1 cellular context compared by ENCODE assay signal in the genomic region with DNA sequence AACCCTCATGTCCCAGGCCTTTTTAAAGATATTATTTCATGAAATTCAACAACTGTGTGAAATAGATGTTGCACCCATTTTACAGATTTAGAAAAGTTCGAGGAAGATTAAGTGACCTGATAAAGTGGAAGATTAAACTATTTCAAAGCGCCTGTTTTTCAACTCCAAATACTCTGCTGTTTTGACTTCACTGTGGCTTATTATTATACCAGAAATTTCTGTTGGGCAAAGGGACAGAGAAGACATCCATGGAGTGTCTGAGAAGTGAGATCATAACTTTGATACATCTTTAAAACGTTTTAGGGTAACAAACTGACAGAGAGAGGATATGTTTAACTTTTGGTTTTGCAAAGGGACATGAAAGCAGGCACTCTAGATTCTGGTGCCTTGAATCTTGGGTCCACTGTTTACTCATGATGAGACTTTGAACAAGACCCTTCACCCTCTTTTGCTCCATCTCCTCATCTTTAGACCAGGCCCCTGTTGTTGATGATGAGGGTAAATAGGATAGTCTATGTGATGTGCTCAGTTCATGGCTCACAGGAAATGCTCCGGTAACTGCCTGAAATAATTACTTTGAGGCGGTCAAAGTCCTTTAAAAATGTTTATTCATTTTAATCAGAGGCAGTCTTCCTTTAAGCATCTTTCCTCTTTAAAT.
TF ChIP-seq lines count a peak whose summit lies in the region.

No MANE protein-coding gene starts in this region.

TF ChIP-seq in HepG2, 621 proteins besides CTCF, POLR2A, EP300 and RAD21 (continued from another document and continues in another):
- TF ChIP-seq, protein P1, sequence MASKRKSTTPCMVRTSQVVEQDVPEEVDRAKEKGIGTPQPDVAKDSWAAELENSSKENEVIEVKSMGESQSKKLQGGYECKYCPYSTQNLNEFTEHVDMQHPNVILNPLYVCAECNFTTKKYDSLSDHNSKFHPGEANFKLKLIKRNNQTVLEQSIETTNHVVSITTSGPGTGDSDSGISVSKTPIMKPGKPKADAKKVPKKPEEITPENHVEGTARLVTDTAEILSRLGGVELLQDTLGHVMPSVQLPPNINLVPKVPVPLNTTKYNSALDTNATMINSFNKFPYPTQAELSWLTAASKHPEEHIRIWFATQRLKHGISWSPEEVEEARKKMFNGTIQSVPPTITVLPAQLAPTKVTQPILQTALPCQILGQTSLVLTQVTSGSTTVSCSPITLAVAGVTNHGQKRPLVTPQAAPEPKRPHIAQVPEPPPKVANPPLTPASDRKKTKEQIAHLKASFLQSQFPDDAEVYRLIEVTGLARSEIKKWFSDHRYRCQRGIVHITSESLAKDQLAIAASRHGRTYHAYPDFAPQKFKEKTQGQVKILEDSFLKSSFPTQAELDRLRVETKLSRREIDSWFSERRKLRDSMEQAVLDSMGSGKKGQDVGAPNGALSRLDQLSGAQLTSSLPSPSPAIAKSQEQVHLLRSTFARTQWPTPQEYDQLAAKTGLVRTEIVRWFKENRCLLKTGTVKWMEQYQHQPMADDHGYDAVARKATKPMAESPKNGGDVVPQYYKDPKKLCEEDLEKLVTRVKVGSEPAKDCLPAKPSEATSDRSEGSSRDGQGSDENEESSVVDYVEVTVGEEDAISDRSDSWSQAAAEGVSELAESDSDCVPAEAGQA (IDR thresholded peaks at IDR 0.05; ENCODE audit: low read depth): no peak
- TF ChIP-seq, protein P1 (CRISPR knock-in tag; IDR thresholded peaks at IDR 0.05; ENCODE audit: borderline replicate concordance): no peak
- TF ChIP-seq MXI1 (IDR thresholded peaks at IDR 0.05; ENCODE audit: borderline replicate concordance, low read depth, low read length): no peak
- no peak for TF ChIP-seq SATB2 (CRISPR knock-in tag; IDR thresholded peaks at IDR 0.05)
- no peak for TF ChIP-seq ASH2L (IDR thresholded peaks at IDR 0.05; ENCODE audit: insufficient read length, low read depth, low read length)
- no peak for TF ChIP-seq ZNF766 (CRISPR knock-in tag; IDR thresholded peaks at IDR 0.05; ENCODE audit: borderline replicate concordance)
- no peak for TF ChIP-seq CCDC6 (CRISPR knock-in tag; IDR thresholded peaks at IDR 0.05)
- TF ChIP-seq, protein P2, sequence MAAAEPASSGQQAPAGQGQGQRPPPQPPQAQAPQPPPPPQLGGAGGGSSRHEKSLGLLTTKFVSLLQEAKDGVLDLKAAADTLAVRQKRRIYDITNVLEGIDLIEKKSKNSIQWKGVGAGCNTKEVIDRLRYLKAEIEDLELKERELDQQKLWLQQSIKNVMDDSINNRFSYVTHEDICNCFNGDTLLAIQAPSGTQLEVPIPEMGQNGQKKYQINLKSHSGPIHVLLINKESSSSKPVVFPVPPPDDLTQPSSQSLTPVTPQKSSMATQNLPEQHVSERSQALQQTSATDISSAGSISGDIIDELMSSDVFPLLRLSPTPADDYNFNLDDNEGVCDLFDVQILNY (CRISPR knock-in tag; conservative IDR thresholded peaks at IDR 0.05): no peak
- 0 out of 2 replicates have a peak, but pooled peaks have one; percentile 15 for TF ChIP-seq SP5 (CRISPR knock-in tag; IDR thresholded peaks at IDR 0.05; ENCODE audit: borderline replicate concordance, low read depth)
- TF ChIP-seq ATM (IDR thresholded peaks at IDR 0.05; ENCODE audit: borderline replicate concordance): no peak
- TF ChIP-seq SNAI1 (CRISPR knock-in tag; IDR thresholded peaks at IDR 0.05; ENCODE audit: borderline replicate concordance): no peak
- peak; percentile 84 for TF ChIP-seq HNF4G (IDR thresholded peaks at IDR 0.05; ENCODE audit: borderline replicate concordance, low read depth, low read length)
- peak; percentile 87; the same call in 1 of the 2 replicates for TF ChIP-seq HNF4G (CRISPR knock-in tag; IDR thresholded peaks at IDR 0.05; ENCODE audit: borderline replicate concordance, low read depth)
- TF ChIP-seq POLR2G (IDR thresholded peaks at IDR 0.05; ENCODE audit: low read depth, low read length): no peak
- no peak for TF ChIP-seq FOXJ3 (CRISPR knock-in tag; IDR thresholded peaks at IDR 0.05; ENCODE audit: borderline replicate concordance)
- TF ChIP-seq NR1H2 (CRISPR knock-in tag; IDR thresholded peaks at IDR 0.05; ENCODE audit: borderline replicate concordance, low read depth): no peak
- peak; percentile 59; the same call in 1 of the 2 replicates for TF ChIP-seq TARDBP (CRISPR knock-in tag; IDR thresholded peaks at IDR 0.05)
- TF ChIP-seq CREM (IDR thresholded peaks at IDR 0.05): peak; percentile 86
- no peak for TF ChIP-seq CREM (CRISPR knock-in tag; IDR thresholded peaks at IDR 0.05)
- 0 out of 2 replicates have a peak, but pooled peaks have one; percentile 48 for TF ChIP-seq GFI1 (CRISPR knock-in tag; IDR thresholded peaks at IDR 0.05; ENCODE audit: borderline replicate concordance)
- TF ChIP-seq ZNF772 (CRISPR knock-in tag; IDR thresholded peaks at IDR 0.05): no peak
- TF ChIP-seq XBP1 (CRISPR knock-in tag; IDR thresholded peaks at IDR 0.05): no peak
- no peak for TF ChIP-seq ZNF841 (CRISPR knock-in tag; IDR thresholded peaks at IDR 0.05; ENCODE audit: borderline replicate concordance)
- peak; percentile 78; the same call in 1 of the 2 replicates for TF ChIP-seq GATA4 (IDR thresholded peaks at IDR 0.05; ENCODE audit: borderline replicate concordance, low read depth)
- TF ChIP-seq ZNF264 (CRISPR knock-in tag; IDR thresholded peaks at IDR 0.05): no peak
- TF ChIP-seq ZNF619 (CRISPR knock-in tag; IDR thresholded peaks at IDR 0.05): no peak
- TF ChIP-seq ZSCAN22 (CRISPR knock-in tag; IDR thresholded peaks at IDR 0.05): no peak
- TF ChIP-seq, protein P3, sequence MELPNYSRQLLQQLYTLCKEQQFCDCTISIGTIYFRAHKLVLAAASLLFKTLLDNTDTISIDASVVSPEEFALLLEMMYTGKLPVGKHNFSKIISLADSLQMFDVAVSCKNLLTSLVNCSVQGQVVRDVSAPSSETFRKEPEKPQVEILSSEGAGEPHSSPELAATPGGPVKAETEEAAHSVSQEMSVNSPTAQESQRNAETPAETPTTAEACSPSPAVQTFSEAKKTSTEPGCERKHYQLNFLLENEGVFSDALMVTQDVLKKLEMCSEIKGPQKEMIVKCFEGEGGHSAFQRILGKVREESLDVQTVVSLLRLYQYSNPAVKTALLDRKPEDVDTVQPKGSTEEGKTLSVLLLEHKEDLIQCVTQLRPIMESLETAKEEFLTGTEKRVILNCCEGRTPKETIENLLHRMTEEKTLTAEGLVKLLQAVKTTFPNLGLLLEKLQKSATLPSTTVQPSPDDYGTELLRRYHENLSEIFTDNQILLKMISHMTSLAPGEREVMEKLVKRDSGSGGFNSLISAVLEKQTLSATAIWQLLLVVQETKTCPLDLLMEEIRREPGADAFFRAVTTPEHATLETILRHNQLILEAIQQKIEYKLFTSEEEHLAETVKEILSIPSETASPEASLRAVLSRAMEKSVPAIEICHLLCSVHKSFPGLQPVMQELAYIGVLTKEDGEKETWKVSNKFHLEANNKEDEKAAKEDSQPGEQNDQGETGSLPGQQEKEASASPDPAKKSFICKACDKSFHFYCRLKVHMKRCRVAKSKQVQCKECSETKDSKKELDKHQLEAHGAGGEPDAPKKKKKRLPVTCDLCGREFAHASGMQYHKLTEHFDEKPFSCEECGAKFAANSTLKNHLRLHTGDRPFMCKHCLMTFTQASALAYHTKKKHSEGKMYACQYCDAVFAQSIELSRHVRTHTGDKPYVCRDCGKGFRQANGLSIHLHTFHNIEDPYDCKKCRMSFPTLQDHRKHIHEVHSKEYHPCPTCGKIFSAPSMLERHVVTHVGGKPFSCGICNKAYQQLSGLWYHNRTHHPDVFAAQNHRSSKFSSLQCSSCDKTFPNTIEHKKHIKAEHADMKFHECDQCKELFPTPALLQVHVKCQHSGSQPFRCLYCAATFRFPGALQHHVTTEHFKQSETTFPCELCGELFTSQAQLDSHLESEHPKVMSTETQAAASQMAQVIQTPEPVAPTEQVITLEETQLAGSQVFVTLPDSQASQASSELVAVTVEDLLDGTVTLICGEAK (IDR thresholded peaks at IDR 0.05): no peak
- TF ChIP-seq, protein P3 (CRISPR knock-in tag; IDR thresholded peaks at IDR 0.05): no peak
- TF ChIP-seq, protein P4, sequence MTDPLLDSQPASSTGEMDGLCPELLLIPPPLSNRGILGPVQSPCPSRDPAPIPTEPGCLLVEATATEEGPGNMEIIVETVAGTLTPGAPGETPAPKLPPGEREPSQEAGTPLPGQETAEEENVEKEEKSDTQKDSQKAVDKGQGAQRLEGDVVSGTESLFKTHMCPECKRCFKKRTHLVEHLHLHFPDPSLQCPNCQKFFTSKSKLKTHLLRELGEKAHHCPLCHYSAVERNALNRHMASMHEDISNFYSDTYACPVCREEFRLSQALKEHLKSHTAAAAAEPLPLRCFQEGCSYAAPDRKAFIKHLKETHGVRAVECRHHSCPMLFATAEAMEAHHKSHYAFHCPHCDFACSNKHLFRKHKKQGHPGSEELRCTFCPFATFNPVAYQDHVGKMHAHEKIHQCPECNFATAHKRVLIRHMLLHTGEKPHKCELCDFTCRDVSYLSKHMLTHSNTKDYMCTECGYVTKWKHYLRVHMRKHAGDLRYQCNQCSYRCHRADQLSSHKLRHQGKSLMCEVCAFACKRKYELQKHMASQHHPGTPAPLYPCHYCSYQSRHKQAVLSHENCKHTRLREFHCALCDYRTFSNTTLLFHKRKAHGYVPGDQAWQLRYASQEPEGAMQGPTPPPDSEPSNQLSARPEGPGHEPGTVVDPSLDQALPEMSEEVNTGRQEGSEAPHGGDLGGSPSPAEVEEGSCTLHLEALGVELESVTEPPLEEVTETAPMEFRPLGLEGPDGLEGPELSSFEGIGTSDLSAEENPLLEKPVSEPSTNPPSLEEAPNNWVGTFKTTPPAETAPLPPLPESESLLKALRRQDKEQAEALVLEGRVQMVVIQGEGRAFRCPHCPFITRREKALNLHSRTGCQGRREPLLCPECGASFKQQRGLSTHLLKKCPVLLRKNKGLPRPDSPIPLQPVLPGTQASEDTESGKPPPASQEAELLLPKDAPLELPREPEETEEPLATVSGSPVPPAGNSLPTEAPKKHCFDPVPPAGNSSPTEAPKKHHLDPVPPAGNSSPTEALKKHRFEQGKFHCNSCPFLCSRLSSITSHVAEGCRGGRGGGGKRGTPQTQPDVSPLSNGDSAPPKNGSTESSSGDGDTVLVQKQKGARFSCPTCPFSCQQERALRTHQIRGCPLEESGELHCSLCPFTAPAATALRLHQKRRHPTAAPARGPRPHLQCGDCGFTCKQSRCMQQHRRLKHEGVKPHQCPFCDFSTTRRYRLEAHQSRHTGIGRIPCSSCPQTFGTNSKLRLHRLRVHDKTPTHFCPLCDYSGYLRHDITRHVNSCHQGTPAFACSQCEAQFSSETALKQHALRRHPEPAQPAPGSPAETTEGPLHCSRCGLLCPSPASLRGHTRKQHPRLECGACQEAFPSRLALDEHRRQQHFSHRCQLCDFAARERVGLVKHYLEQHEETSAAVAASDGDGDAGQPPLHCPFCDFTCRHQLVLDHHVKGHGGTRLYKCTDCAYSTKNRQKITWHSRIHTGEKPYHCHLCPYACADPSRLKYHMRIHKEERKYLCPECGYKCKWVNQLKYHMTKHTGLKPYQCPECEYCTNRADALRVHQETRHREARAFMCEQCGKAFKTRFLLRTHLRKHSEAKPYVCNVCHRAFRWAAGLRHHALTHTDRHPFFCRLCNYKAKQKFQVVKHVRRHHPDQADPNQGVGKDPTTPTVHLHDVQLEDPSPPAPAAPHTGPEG (CRISPR knock-in tag; IDR thresholded peaks at IDR 0.05): no peak
